Comparison of ENCODE assay signal across 1 cellular context in the genomic region with DNA sequence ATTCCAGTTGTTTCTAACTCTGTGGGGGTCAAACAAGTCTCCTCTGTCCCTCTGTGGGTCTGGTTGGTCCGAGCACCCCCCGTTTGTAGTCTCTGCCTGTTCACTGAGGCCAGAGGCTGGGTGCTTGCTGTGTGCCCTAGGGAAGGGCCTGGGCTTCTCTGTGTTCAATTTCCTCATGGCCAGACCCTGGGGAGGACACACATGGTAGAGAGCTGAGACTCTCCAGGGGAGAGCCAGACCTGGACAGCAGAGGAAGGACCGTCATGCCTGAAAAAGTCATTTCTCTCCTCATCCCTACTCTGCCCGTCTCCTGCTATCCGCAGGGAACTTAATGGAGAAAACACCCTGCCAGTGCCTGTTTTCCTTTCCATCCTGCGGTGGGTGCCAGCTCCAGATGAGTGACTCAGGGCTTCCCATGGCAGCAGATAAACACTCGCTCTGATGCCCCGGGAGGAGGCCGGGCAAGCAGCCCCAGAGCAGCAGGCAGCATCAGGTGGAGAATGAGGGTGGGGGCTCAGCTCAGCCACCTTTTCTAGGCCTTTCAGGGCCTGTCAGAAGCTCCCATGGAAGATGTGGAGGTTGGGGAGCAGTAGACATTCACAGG.
TF ChIP-seq lines count a peak whose summit lies in the region.

No MANE protein-coding gene starts in this region.

TF ChIP-seq in IMR-90, 13 proteins besides CTCF, POLR2A, EP300 and RAD21:
- TF ChIP-seq, protein P1, sequence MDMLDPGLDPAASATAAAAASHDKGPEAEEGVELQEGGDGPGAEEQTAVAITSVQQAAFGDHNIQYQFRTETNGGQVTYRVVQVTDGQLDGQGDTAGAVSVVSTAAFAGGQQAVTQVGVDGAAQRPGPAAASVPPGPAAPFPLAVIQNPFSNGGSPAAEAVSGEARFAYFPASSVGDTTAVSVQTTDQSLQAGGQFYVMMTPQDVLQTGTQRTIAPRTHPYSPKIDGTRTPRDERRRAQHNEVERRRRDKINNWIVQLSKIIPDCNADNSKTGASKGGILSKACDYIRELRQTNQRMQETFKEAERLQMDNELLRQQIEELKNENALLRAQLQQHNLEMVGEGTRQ (IDR thresholded peaks at IDR 0.05; ENCODE audit: low read depth, low read length): no peak
- TF ChIP-seq CHD1 (IDR thresholded peaks at IDR 0.05; ENCODE audit: low read depth, low read length): no peak
- no peak for TF ChIP-seq MXI1 (IDR thresholded peaks at IDR 0.05; ENCODE audit: borderline replicate concordance, low read depth, low read length)
- no peak for TF ChIP-seq NFE2L2 (IDR thresholded peaks at IDR 0.05; ENCODE audit: low read depth, low read length)
- TF ChIP-seq RCOR1 (IDR thresholded peaks at IDR 0.05; ENCODE audit: insufficient replicate concordance, low read length): no peak
- no peak for TF ChIP-seq MAZ (IDR thresholded peaks at IDR 0.05; ENCODE audit: borderline replicate concordance, low read depth, low read length)
- TF ChIP-seq, protein P2, sequence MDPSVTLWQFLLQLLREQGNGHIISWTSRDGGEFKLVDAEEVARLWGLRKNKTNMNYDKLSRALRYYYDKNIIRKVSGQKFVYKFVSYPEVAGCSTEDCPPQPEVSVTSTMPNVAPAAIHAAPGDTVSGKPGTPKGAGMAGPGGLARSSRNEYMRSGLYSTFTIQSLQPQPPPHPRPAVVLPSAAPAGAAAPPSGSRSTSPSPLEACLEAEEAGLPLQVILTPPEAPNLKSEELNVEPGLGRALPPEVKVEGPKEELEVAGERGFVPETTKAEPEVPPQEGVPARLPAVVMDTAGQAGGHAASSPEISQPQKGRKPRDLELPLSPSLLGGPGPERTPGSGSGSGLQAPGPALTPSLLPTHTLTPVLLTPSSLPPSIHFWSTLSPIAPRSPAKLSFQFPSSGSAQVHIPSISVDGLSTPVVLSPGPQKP (IDR thresholded peaks at IDR 0.05; ENCODE audit: borderline replicate concordance, low read depth, low read length): no peak
- TF ChIP-seq FOS (IDR thresholded peaks at IDR 0.05; ENCODE audit: low read depth, low read length): no peak
- no peak for TF ChIP-seq SMC3 (IDR thresholded peaks at IDR 0.05; ENCODE audit: low read depth, low read length)
- TF ChIP-seq BHLHE40 (IDR thresholded peaks at IDR 0.05; ENCODE audit: low read depth, low read length): no peak
- TF ChIP-seq CEBPB (IDR thresholded peaks at IDR 0.05; ENCODE audit: low read depth, low read length): no peak
- no peak for TF ChIP-seq RFX5 (IDR thresholded peaks at IDR 0.05; ENCODE audit: low read depth, low read length)
- TF ChIP-seq MAFK (IDR thresholded peaks at IDR 0.05; ENCODE audit: low read depth, low read length): no peak
